ENCODE assay signal across 14 cellular contexts in genomic region chr1:116587496-116588308, GRCh38. TPM values are rescaled to one million over a fixed set of nuclear protein-coding genes. Genes with fewer than 3 reads are reported as not detected.
DNase-seq lines count a peak whose midpoint lies in the region; ATAC-seq and TF ChIP-seq lines count a peak whose summit lies in the region.
"Had no signal": no experiment of that assay in that cellular context is flagged by ENCODE, and none has a peak within 500 bp of the region (broad histone marks: within the 10 kb centered on the region; RNA-seq: fewer than 3 reads in every experiment).

No MANE protein-coding gene starts in this region.

- H3K36me3 ChIP-seq in heart right ventricle: peaks cover 0 to 23% (median 0%) of the 10 kb centered on the region in 9 donors

- intact Hi-C loops in heart right ventricle (cut with DNase I): no loop called here
- intact Hi-C loops in left ventricle myocardium superior (cut with micrococcal nuclease): no loop called here

- H3K27ac Mint-ChIP-seq in brain (peak overlapping the region; percentile 11 to 76 (median 69)), osteocyte (ENCODE audit: unreplicated experiment) (peak overlapping the region; percentile 68)
- H3K27ac Mint-ChIP-seq: CD4-positive, alpha-beta T cell had no signal

- H3K27ac ChIP-seq in heart right ventricle: peak overlapping the region in 6 of 10 donors; percentile 19 to 59 (median 30)

- no peak for TF ChIP-seq CTCF in heart right ventricle (IDR thresholded peaks at IDR 0.05)
- TF ChIP-seq CTCF in brain (conservative IDR thresholded peaks at IDR 0.05): no peak
- TF ChIP-seq CTCF in osteocyte (IDR thresholded peaks at IDR 0.05): no peak

- no peak for TF ChIP-seq POLR2A in GM18505 (IDR thresholded peaks at IDR 0.05; ENCODE audit: borderline replicate concordance, extremely low read depth, insufficient read depth, insufficient read length)

- H3K9me3 ChIP-seq in heart right ventricle: no peaks in the 10 kb centered on the region

- H3K4me1 Mint-ChIP-seq in brain: peaks cover 51% of the 10 kb centered on the region
- H3K4me1 Mint-ChIP-seq in osteocyte (ENCODE audit: unreplicated experiment): peaks cover 47% of the 10 kb centered on the region

- H3K4me3 Mint-ChIP-seq in brain: no peak overlapping the region
- no peak overlapping the region for H3K4me3 Mint-ChIP-seq in osteocyte (ENCODE audit: unreplicated experiment)
- H3K4me3 Mint-ChIP-seq: CD4-positive, alpha-beta T cell had no signal

- DNase-seq in heart right ventricle: no peak
- no peak for DNase-seq in left ventricle myocardium superior
- DNase-seq in CD1c-positive myeloid dendritic cell (ENCODE audit: extremely low spot score): peak; percentile 37
- DNase-seq in osteocyte (ENCODE audit: extremely low spot score, unreplicated experiment): no peak
- DNase-seq in NCI-H1105 treated with DMSO at 0.1 percent for 48 hours (lab: John Stamatoyannopoulos, UW): no peak
- no peak for DNase-seq in NCI-H1092 (lab: John Stamatoyannopoulos, UW)
- DNase-seq: CD4-positive, alpha-beta T cell; NCI-H1417; NCI-H1930; NCI-H446 treated with DMSO at 0.1 percent for 48 hours; NCI-H748 treated with DMSO at 0.1 percent for 48 hours; RPMI8226 had no signal

- H3K36me3 Mint-ChIP-seq in brain (peaks cover 51% of the 10 kb centered on the region), osteocyte (ENCODE audit: unreplicated experiment) (peaks cover 9% of the 10 kb centered on the region)

- no peak overlapping the region for H3K4me3 ChIP-seq in heart right ventricle

- H3K4me1 ChIP-seq in heart right ventricle: peaks cover 0 to 24% (median 7%) of the 10 kb centered on the region in 9 donors

- WGBS in heart right ventricle, 2 donors: 75 to 77% methylated on average over 6 of the region's 6 CpGs

- ATAC-seq in heart right ventricle (peak in 5 of 8 donors; percentile 32 to 62 (median 55)), left ventricle myocardium superior (no peak), GM18505 (IDR thresholded peaks at IDR 0.05; ENCODE audit: unreplicated experiment) (no peak)

- H3K27me3 Mint-ChIP-seq in brain (no peaks in the 10 kb centered on the region), osteocyte (ENCODE audit: unreplicated experiment) (no peaks in the 10 kb centered on the region)
- H3K27me3 Mint-ChIP-seq: CD4-positive, alpha-beta T cell had no signal

- H3K9me3 Mint-ChIP-seq in brain (no peaks in the 10 kb centered on the region), osteocyte (ENCODE audit: unreplicated experiment) (no peaks in the 10 kb centered on the region)
- H3K9me3 Mint-ChIP-seq: CD4-positive, alpha-beta T cell had no signal

- H3K27me3 ChIP-seq in heart right ventricle: no peaks in the 10 kb centered on the region

RNA-seq across cellular contexts. Expression of gene CD58, which starts 16.9 kb away (rescaled TPM):
- total RNA-seq in heart right ventricle (10 to 100 TPM; 17.2 to 41.1 (median 26.5) TPM), left ventricle myocardium superior (26.1 TPM), osteocyte (11.0 and 11.1 TPM in 2 replicates)
- polyA plus RNA-seq in heart right ventricle (10 to 100 TPM; 32.8 to 44.3 TPM), brain (ENCODE audit: insufficient read depth, low read depth, low replicate concordance) (1.1 TPM)

Comparison
In these comparisons a context has a peak if more than half of its experiments do, and no peak if none do; other contexts are left out.
1. ATAC-seq: peak in heart right ventricle (5 of 8); none in left ventricle myocardium superior (single experiment) and GM18505 (single experiment).